ENCODE assay signal across 12 cellular contexts in genomic region chr6:56660374-56660730, GRCh38. TPM values are rescaled to one million over a fixed set of nuclear protein-coding genes. Genes with fewer than 3 reads are reported as not detected.
DNase-seq lines count a peak whose midpoint lies in the region; ATAC-seq and TF ChIP-seq lines count a peak whose summit lies in the region.
"Had no signal": no experiment of that assay in that cellular context is flagged by ENCODE, and none has a peak within 500 bp of the region (broad histone marks: within the 10 kb centered on the region; RNA-seq: fewer than 3 reads in every experiment).

No MANE protein-coding gene starts in this region.

- ATAC-seq in GM21423 (IDR thresholded peaks at IDR 0.05; ENCODE audit: unreplicated experiment) (peak; percentile 29), HG03575 (IDR thresholded peaks at IDR 0.05; ENCODE audit: extremely low read depth, insufficient number of reproducible peaks, low FRiP score, unreplicated experiment) (peak; percentile 18), SK-N-SH treated with all-trans-retinoic acid at 6 μM for 48 hours (no peak; the same call in 2 of the 3 replicates), HG03108 (IDR thresholded peaks at IDR 0.05; ENCODE audit: unreplicated experiment) (no peak)

- H3K9me3 ChIP-seq in vagina, result no peaks in the 10 kb centered on the region

- H3K4me1 ChIP-seq in vagina, result peaks cover 28% of the 10 kb centered on the region

- no peak for TF ChIP-seq CTCF in epithelial cell of esophagus (IDR thresholded peaks at IDR 0.05; ENCODE audit: insufficient read depth, low read depth, low read length, missing control alignments)
- TF ChIP-seq CTCF in vagina (IDR thresholded peaks at IDR 0.05), result no peak

- H3K36me3 ChIP-seq in vagina, result no peaks in the 10 kb centered on the region

- DNase-seq in epithelial cell of esophagus (ENCODE audit: low read depth), result peak; percentile 93
- no peak for DNase-seq in vagina (ENCODE audit: extremely low spot score in 2 of 2)
- DNase-seq in HCEC 1CT, result no peak
- DNase-seq: activated B cell treated with CpG ODN at 0.5 μM for 24 hours; activated T-cell treated with anti-CD3 and anti-CD28 coated beads, Interleukin-2, amount 50 U/mL, for 24 hours; CD4-positive, alpha-beta T cell; GM23248; Karpas-422 had no signal

- H3K27ac ChIP-seq in vagina, result peak overlapping the region; percentile 63
- H3K27ac ChIP-seq: GM23248 had no signal

- intact Hi-C loops in vagina (cut with DNase I), result no loop called here

- no peak for TF ChIP-seq POLR2A in vagina (IDR thresholded peaks at IDR 0.05)

- no peak overlapping the region for H3K4me3 ChIP-seq in epithelial cell of esophagus (ENCODE audit: low read length)
- no peak overlapping the region for H3K4me3 ChIP-seq in vagina
- H3K4me3 ChIP-seq: GM23248 had no signal

- H3K27me3 ChIP-seq in vagina, result no peaks in the 10 kb centered on the region

TF ChIP-seq in SK-N-SH treated with all-trans-retinoic acid at 6 μM for 48 hours, 23 proteins besides CTCF, POLR2A, EP300 and RAD21:
- TF ChIP-seq ARNTL (CRISPR knock-in tag; IDR thresholded peaks at IDR 0.05; ENCODE audit: borderline replicate concordance, low read depth), result no peak
- TF ChIP-seq GLIS3 (CRISPR knock-in tag; IDR thresholded peaks at IDR 0.05), result no peak
- TF ChIP-seq ISL1 (CRISPR knock-in tag; IDR thresholded peaks at IDR 0.05), result no peak

RNA-seq across cellular contexts. Expression of gene DST, which starts 17.7 kb away (rescaled TPM):
- total RNA-seq in vagina, result 460 TPM

Comparison
In these comparisons a context has a peak if more than half of its experiments do, and no peak if none do; other contexts are left out.
1. ATAC-seq: peak in GM21423 (single experiment) and HG03575 (single experiment); none in SK-N-SH treated with all-trans-retinoic acid at 6 μM for 48 hours (single experiment) and HG03108 (single experiment).